Comparison of ENCODE assay signal across 24 cellular contexts in genomic region chr6:40293109-40293823, GRCh38.
"Had no signal": no experiment of that assay in that cellular context is flagged by ENCODE, and none has a peak within 500 bp of the region (broad histone marks: within the 10 kb centered on the region; RNA-seq: fewer than 3 reads in every experiment).

No MANE protein-coding gene starts in this region.

- H3K9me3 Mint-ChIP-seq: activated naive CD4-positive, alpha-beta T cell treated with anti-CD3 and anti-CD28 coated beads, Interleukin-2, amount 50 U/mL, for 24 hours; activated T-cell treated with anti-CD3 and anti-CD28 coated beads, Interleukin-2, amount 50 U/mL, for 4 hours had no signal

- H3K4me3 Mint-ChIP-seq: activated B cell treated with CpG ODN at 0.5 μM for 24 hours; activated CD8-positive, alpha-beta T cell treated with anti-CD3 and anti-CD28 coated beads for 36 hours; activated naive CD4-positive, alpha-beta T cell treated with anti-CD3 and anti-CD28 coated beads, Interleukin-2, amount 50 U/mL, for 24 hours; activated naive CD8-positive, alpha-beta T cell treated with anti-CD3 and anti-CD28 coated beads, Interleukin-2, amount 50 U/mL, for 24 hours; activated T-cell treated with anti-CD3 and anti-CD28 coated beads, Interleukin-2, amount 50 U/mL, for 4 hours; activated T-helper 17 cell treated with anti-CD3 and anti-CD28 coated beads, Interleukin-2, amount 50 U/mL, for 72 hours; mesothelial cell of epicardium; naive B cell; stimulated activated naive CD8-positive, alpha-beta T cell treated with anti-CD3 and anti-CD28 coated beads, Interleukin-15, amount 100 ng/mL, for 72 hours had no signal

- DNase-seq: activated B cell treated with CpG ODN at 0.5 μM for 24 hours; activated CD4-positive, alpha-beta T cell treated with anti-CD3 and anti-CD28 coated beads, Interleukin-2, amount 50 U/mL, for 1 hour; activated CD8-positive, alpha-beta T cell treated with anti-CD3 and anti-CD28 coated beads for 36 hours; activated gamma-delta T cell treated with Interleukin-2 at 50 U/mL for 16 hours; activated naive CD8-positive, alpha-beta T cell treated with anti-CD3 and anti-CD28 coated beads, Interleukin-2, amount 50 U/mL, for 24 hours; activated T-cell treated with anti-CD3 and anti-CD28 coated beads, Interleukin-2, amount 50 U/mL, for 4 hours; effector CD8-positive, alpha-beta T cell; left cardiac atrium; mammary epithelial cell; naive B cell; pancreas; retina; stimulated activated CD4-positive, alpha-beta T cell treated with anti-CD3 and anti-CD28 coated beads, Interleukin-12 subunit alpha, Interleukin-12 subunit beta, amount 100 ng/mL, for 4 hours; stimulated activated CD4-positive, alpha-beta T cell treated with anti-CD3 and anti-CD28 coated beads, Interleukin-4, amount 100 ng/mL, for 1 hour; stimulated activated naive CD8-positive, alpha-beta T cell treated with anti-CD3 and anti-CD28 coated beads, Interleukin-15, amount 100 ng/mL, for 72 hours; substantia nigra; T-helper 2 cell; tibial artery; upper lobe of right lung had no signal

- H3K27ac Mint-ChIP-seq: activated B cell treated with CpG ODN at 0.5 μM for 24 hours; activated CD8-positive, alpha-beta T cell treated with anti-CD3 and anti-CD28 coated beads for 36 hours; activated naive CD4-positive, alpha-beta T cell treated with anti-CD3 and anti-CD28 coated beads, Interleukin-2, amount 50 U/mL, for 24 hours; activated naive CD8-positive, alpha-beta T cell treated with anti-CD3 and anti-CD28 coated beads, Interleukin-2, amount 50 U/mL, for 24 hours; activated T-helper 17 cell treated with anti-CD3 and anti-CD28 coated beads, Interleukin-2, amount 50 U/mL, for 72 hours; mesothelial cell of epicardium; naive B cell; stimulated activated naive CD8-positive, alpha-beta T cell treated with anti-CD3 and anti-CD28 coated beads, Interleukin-15, amount 100 ng/mL, for 72 hours had no signal

- ATAC-seq: activated CD8-positive, alpha-beta T cell treated with anti-CD3 and anti-CD28 coated beads for 36 hours; activated naive CD8-positive, alpha-beta T cell treated with anti-CD3 and anti-CD28 coated beads, Interleukin-2, amount 50 U/mL, for 24 hours; activated T-cell treated with anti-CD3 and anti-CD28 coated beads, Interleukin-2, amount 50 U/mL, for 4 hours; activated T-helper 17 cell treated with anti-CD3 and anti-CD28 coated beads, Interleukin-2, amount 50 U/mL, for 72 hours; gastroesophageal sphincter; left cardiac atrium; pancreas; sciatic nerve; stimulated activated naive CD8-positive, alpha-beta T cell treated with anti-CD3 and anti-CD28 coated beads, Interleukin-15, amount 100 ng/mL, for 72 hours had no signal

- H3K4me1 Mint-ChIP-seq: activated B cell treated with CpG ODN at 0.5 μM for 24 hours; activated naive CD4-positive, alpha-beta T cell treated with anti-CD3 and anti-CD28 coated beads, Interleukin-2, amount 50 U/mL, for 24 hours; activated naive CD8-positive, alpha-beta T cell treated with anti-CD3 and anti-CD28 coated beads, Interleukin-2, amount 50 U/mL, for 24 hours; activated T-helper 17 cell treated with anti-CD3 and anti-CD28 coated beads, Interleukin-2, amount 50 U/mL, for 72 hours; mesothelial cell of epicardium; stimulated activated naive CD8-positive, alpha-beta T cell treated with anti-CD3 and anti-CD28 coated beads, Interleukin-15, amount 100 ng/mL, for 72 hours had no signal

- H3K36me3 Mint-ChIP-seq: activated naive CD4-positive, alpha-beta T cell treated with anti-CD3 and anti-CD28 coated beads, Interleukin-2, amount 50 U/mL, for 24 hours; mesothelial cell of epicardium; naive B cell had no signal

- H3K27me3 Mint-ChIP-seq: activated naive CD4-positive, alpha-beta T cell treated with anti-CD3 and anti-CD28 coated beads, Interleukin-2, amount 50 U/mL, for 24 hours had no signal
